Comparison of ENCODE assay signal across 12 cellular contexts in the genomic region with DNA sequence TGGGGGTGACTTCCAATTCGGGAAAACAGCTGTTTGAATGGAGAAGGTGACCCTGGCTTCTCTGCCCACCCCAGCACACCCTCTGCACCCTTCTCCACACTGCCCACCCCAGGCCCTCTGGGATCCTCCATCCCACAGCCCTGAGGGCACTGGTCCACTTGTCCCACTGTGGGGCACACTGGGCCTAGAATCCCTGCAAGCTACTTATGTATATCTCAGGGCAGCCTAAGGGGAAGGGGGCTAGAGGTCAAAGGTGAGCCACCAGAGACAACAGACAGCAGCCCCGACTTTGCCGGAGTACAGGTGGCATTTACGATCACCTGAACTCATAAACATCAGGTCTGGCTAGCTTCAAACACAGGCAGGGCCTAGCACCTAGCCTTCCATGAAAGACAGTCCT. TPM values are rescaled to one million over a fixed set of nuclear protein-coding genes. Genes with fewer than 3 reads are reported as not detected.
DNase-seq lines count a peak whose midpoint lies in the region; TF ChIP-seq lines count a peak whose summit lies in the region.
"Had no signal": no experiment of that assay in that cellular context is flagged by ENCODE, and none has a peak within 500 bp of the region (broad histone marks: within the 10 kb centered on the region; RNA-seq: fewer than 3 reads in every experiment).

No MANE protein-coding gene starts in this region.

- TF ChIP-seq EP300 in esophagus muscularis mucosa (IDR thresholded peaks at IDR 0.05): no peak

- peaks cover 73% of the 10 kb centered on the region for H3K27me3 Mint-ChIP-seq in progenitor cell of endocrine pancreas

- no peaks in the 10 kb centered on the region for H3K9me3 ChIP-seq in BLaER1
- no peaks in the 10 kb centered on the region for H3K9me3 ChIP-seq in HUES48 (ENCODE audit: control insufficient read depth, insufficient read depth, low read length)
- H3K9me3 ChIP-seq in esophagus muscularis mucosa: no peaks in the 10 kb centered on the region

- no peak for TF ChIP-seq CTCF in esophagus muscularis mucosa (IDR thresholded peaks at IDR 0.05)
- no peak for TF ChIP-seq CTCF in progenitor cell of endocrine pancreas (IDR thresholded peaks at IDR 0.05; ENCODE audit: unreplicated experiment)

- no peaks in the 10 kb centered on the region for H3K36me3 Mint-ChIP-seq in progenitor cell of endocrine pancreas (ENCODE audit: insufficient read depth)

- H3K4me2 ChIP-seq in BLaER1: peak overlapping the region; percentile 78

- no peak for TF ChIP-seq POLR2A in esophagus muscularis mucosa (IDR thresholded peaks at IDR 0.05; ENCODE audit: low read depth)

- H3K27ac Mint-ChIP-seq in progenitor cell of endocrine pancreas: no peak overlapping the region

- DNase-seq in esophagus muscularis mucosa (ENCODE audit: extremely low spot score): peak; percentile 83
- no peak for DNase-seq in progenitor cell of endocrine pancreas (ENCODE audit: low spot score, unreplicated experiment)
- DNase-seq in NCI-H748 treated with DMSO at 0.1 percent for 48 hours (lab: John Stamatoyannopoulos, UW): no peak
- no peak for DNase-seq in NCI-H2227 (lab: John Stamatoyannopoulos, UW; ENCODE audit: unreplicated experiment)
- DNase-seq in stimulated activated CD4-positive, alpha-beta T cell treated with anti-CD3 and anti-CD28 coated beads, Interleukin-4, amount 100 ng/mL, for 1 hour: no peak
- no peak for DNase-seq in GM03348 (ENCODE audit: low spot score)
- DNase-seq: KG1, kidney, retina, RPMI8226 had no signal

- H3K4me3 Mint-ChIP-seq in progenitor cell of endocrine pancreas (ENCODE audit: low read depth): peak overlapping the region; percentile 58

- H3K27ac ChIP-seq in BLaER1: no peak overlapping the region
- no peak overlapping the region for H3K27ac ChIP-seq in HUES48 (ENCODE audit: low read depth, low read length)
- no peak overlapping the region for H3K27ac ChIP-seq in esophagus muscularis mucosa (replicated peaks in 1 of 4)

- peaks cover 21% of the 10 kb centered on the region; the same call in 1 of the 2 replicates for H4K20me1 ChIP-seq in BLaER1

- H3K36me3 ChIP-seq in BLaER1 (no peaks in the 10 kb centered on the region), HUES48 (ENCODE audit: control insufficient read depth, insufficient read depth, low read length) (no peaks in the 10 kb centered on the region), esophagus muscularis mucosa (no peaks in the 10 kb centered on the region)

- H3K9me3 Mint-ChIP-seq in progenitor cell of endocrine pancreas (ENCODE audit: low read depth): no peaks in the 10 kb centered on the region

- H3K4me1 Mint-ChIP-seq in progenitor cell of endocrine pancreas (ENCODE audit: low read depth): peaks cover 5% of the 10 kb centered on the region

- H3K4me3 ChIP-seq in BLaER1 (no peak overlapping the region), HUES48 (ENCODE audit: low read depth, low read length) (peak overlapping the region; percentile 27; the same call in 1 of the 2 replicates), esophagus muscularis mucosa (peak overlapping the region; percentile 63 to 75 (median 66))

- intact Hi-C loops in esophagus muscularis mucosa (cut with DNase I): no loop called here

- H3K27me3 ChIP-seq in BLaER1: peaks cover 65% of the 10 kb centered on the region
- H3K27me3 ChIP-seq in HUES48 (ENCODE audit: control insufficient read depth, insufficient read depth, low read length): peaks cover 41% of the 10 kb centered on the region
- H3K27me3 ChIP-seq in esophagus muscularis mucosa: peaks cover 0 to 7% (median 0%) of the 10 kb centered on the region in 4 donors

- 83% methylated on average over 4 of the region's 4 CpGs for WGBS in esophagus muscularis mucosa

- H3K9ac ChIP-seq in BLaER1: no peak overlapping the region
- no peak overlapping the region for H3K9ac ChIP-seq in HUES48 (ENCODE audit: low read depth, low read length)

- H3K4me1 ChIP-seq in BLaER1 (peaks cover 5% of the 10 kb centered on the region; the same call in 1 of the 2 replicates), HUES48 (ENCODE audit: control insufficient read depth, insufficient read depth, low read length) (peaks cover 15% of the 10 kb centered on the region), esophagus muscularis mucosa (peaks cover 9 to 19% (median 15%) of the 10 kb centered on the region in 4 donors)

RNA-seq across cellular contexts. Expression of a gene that starts 0.7 kb away (rescaled TPM):
- total RNA-seq in esophagus muscularis mucosa: 10 to 100 TPM in 1 of 4 donors, 1 to 10 TPM in 3; 1.7 to 11.5 (median 8.2) TPM
- total RNA-seq in progenitor cell of endocrine pancreas: 1.2 and 1.4 TPM in 2 replicates
